10 cellular contexts compared by ENCODE assay signal in the genomic region with DNA sequence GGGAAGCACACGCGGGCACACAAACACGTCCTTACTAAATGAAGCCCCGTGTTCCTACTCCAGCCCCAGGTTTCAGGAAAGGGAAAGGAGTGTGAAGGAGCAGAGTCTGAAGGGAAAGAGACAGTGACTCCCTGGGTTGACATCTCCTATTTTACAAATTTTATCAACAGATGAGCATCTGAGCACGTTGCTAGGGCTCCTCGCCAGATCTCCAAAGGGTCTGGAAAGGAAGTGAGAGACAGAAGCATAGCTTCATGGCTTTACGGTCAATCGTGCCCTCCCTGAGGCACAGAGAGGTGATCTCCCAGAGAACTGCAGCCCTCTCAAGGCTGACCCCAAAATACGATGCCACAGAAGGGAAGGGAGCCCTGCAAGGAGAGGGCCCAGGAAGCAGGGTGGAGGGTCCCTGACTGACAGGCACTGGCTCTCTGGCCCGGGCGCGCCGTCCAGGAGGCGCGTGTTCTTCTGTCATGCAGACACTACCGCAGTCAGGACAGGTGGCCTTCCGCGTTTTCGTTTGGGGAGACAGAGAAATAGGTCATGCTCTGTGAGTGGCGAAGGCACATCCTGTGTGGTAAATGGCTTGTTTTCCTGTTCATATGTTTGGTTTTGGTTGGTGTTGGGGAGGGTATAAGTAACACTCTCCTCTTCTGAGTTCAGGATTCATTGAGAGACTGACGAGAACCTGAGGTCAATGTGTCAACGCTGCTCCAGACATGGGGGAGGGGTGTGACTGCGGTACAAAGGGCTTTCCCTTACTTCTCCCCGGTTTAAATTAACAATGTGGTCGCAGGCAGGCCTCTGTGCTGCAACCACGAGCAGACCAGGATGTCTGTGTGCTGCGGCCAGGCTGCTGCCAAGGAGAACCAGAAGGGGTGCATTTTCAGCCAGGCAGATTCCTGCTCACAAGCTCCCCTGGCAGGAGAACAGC.
DNase-seq lines count a peak whose midpoint lies in the region; ATAC-seq lines count a peak whose summit lies in the region.
"Had no signal": no experiment of that assay in that cellular context is flagged by ENCODE, and none has a peak within 500 bp of the region (broad histone marks: within the 10 kb centered on the region; RNA-seq: fewer than 3 reads in every experiment).

No MANE protein-coding gene starts in this region.

- H2BK120ac ChIP-seq in trophoblast cell (ENCODE audit: insufficient read depth, low read length, poor library complexity), result no peak overlapping the region

- H3K23ac ChIP-seq in trophoblast cell (ENCODE audit: low read length), result peak overlapping the region; percentile 25

- ATAC-seq in HG03457 (IDR thresholded peaks at IDR 0.05; ENCODE audit: unreplicated experiment), result peak; percentile 92
- no peak for ATAC-seq in GM18520 (IDR thresholded peaks at IDR 0.05; ENCODE audit: unreplicated experiment)
- no peak for ATAC-seq in GM21576 (IDR thresholded peaks at IDR 0.05; ENCODE audit: unreplicated experiment)
- ATAC-seq: left cardiac atrium had no signal

- peaks cover 3% of the 10 kb centered on the region for H3K9me3 ChIP-seq in trophoblast cell (ENCODE audit: insufficient read depth, low read depth, low read length)
- H3K9me3 ChIP-seq: thoracic aorta had no signal

- no peak overlapping the region for H3K4me3 ChIP-seq in trophoblast cell (ENCODE audit: low read depth, low read length)
- H3K4me3 ChIP-seq: thoracic aorta had no signal

- DNase-seq in G401 (ENCODE audit: low spot score), result peak; percentile 92
- DNase-seq in activated T-helper 1 cell treated with anti-CD3 and anti-CD28 coated beads, Interleukin-2, amount 50 U/mL, for 16 hours (ENCODE audit: low read depth in 1 of 2, low spot score in 1 of 2), result peak; percentile 1 to 9
- DNase-seq in trophoblast cell, result no peak
- DNase-seq in NCI-H82 (lab: John Stamatoyannopoulos, UW), result no peak
- no peak for DNase-seq in NCI-H1105 (lab: John Stamatoyannopoulos, UW)
- DNase-seq: left cardiac atrium had no signal

- H3K4me2 ChIP-seq in trophoblast cell (ENCODE audit: low read length), result no peak overlapping the region

- H2AK5ac ChIP-seq in trophoblast cell (ENCODE audit: low read length), result no peak overlapping the region

- peaks cover 3 to 5% of the 10 kb centered on the region in 2 experiments for H3K4me1 ChIP-seq in trophoblast cell (ENCODE audit: control insufficient read depth in 1 of 2, insufficient read depth in 2 of 2, low read length in 2 of 2)

- H2BK12ac ChIP-seq in trophoblast cell (ENCODE audit: low read length), result no peak overlapping the region

- no peak overlapping the region for H3K9ac ChIP-seq in trophoblast cell (ENCODE audit: low read length)

- no peaks in the 10 kb centered on the region for H3K27me3 ChIP-seq in trophoblast cell (ENCODE audit: insufficient read depth, low read length)

- H4K91ac ChIP-seq in trophoblast cell (ENCODE audit: low read depth, low read length), result no peak overlapping the region

- no peak overlapping the region for H2BK5ac ChIP-seq in trophoblast cell (ENCODE audit: low read depth, low read length, poor library complexity)

- H4K12ac ChIP-seq in trophoblast cell (ENCODE audit: low read depth, low read length), result no peak overlapping the region

- H3K36me3 ChIP-seq in trophoblast cell (ENCODE audit: control insufficient read depth in 1 of 2, insufficient read depth in 2 of 2, low read length in 2 of 2), result no peaks in the 10 kb centered on the region
- H3K36me3 ChIP-seq: thoracic aorta had no signal

- H3K4ac ChIP-seq in trophoblast cell (ENCODE audit: low read depth, low read length), result no peak overlapping the region

- H3K18ac ChIP-seq in trophoblast cell (ENCODE audit: low read length), result no peak overlapping the region

- H3K14ac ChIP-seq in trophoblast cell (ENCODE audit: low read length), result no peak overlapping the region

- H3K79me2 ChIP-seq in trophoblast cell (ENCODE audit: control insufficient read depth, insufficient read depth, low read length, poor library complexity), result no peaks in the 10 kb centered on the region

- no CpG with 5 or more reads among the region's 27 CpGs for WGBS in trophoblast cell (ENCODE audit: extremely low coverage, insufficient coverage, insufficient read length)

- H3K27ac ChIP-seq in trophoblast cell (ENCODE audit: low read depth, low read length), result no peak overlapping the region
- H3K27ac ChIP-seq: thoracic aorta had no signal

- H4K8ac ChIP-seq in trophoblast cell (ENCODE audit: low read depth, low read length), result no peak overlapping the region

- H3K79me1 ChIP-seq in trophoblast cell (ENCODE audit: low read length), result no peaks in the 10 kb centered on the region

- H2AFZ ChIP-seq in trophoblast cell (ENCODE audit: insufficient read depth, low read length, poor library complexity), result no peak overlapping the region

- in situ Hi-C loops in G401 (cut with HindIII; ENCODE audit: low sequenced_read_pairs), result no loop called here

Comparison
In these comparisons a context has a peak if more than half of its experiments do, and no peak if none do; other contexts are left out.
1. DNase-seq: peak in G401 (single experiment) and activated T-helper 1 cell treated with anti-CD3 and anti-CD28 coated beads, Interleukin-2, amount 50 U/mL, for 16 hours (2 of 2); none in trophoblast cell (0 of 2), NCI-H82 (single experiment) and NCI-H1105 (single experiment).